29 cellular contexts compared by ENCODE assay signal in genomic region chr14:69280746-69281291, GRCh38.
"Had no signal": no experiment of that assay in that cellular context is flagged by ENCODE, and none has a peak within 500 bp of the region (broad histone marks: within the 10 kb centered on the region; RNA-seq: fewer than 3 reads in every experiment).

No MANE protein-coding gene starts in this region.

- H3K27me3 Mint-ChIP-seq: progenitor cell of endocrine pancreas had no signal

- ATAC-seq: esophagus mucosa; gastrocnemius medialis; mucosa of descending colon; natural killer cell treated with Interleukin-12 subunit alpha and Interleukin-12 subunit beta and Interleukin-15 and Interleukin-18, amount 100 ng/mL, for 72 hours; sciatic nerve; stimulated activated naive CD8-positive, alpha-beta T cell treated with anti-CD3 and anti-CD28 coated beads, Interleukin-15, amount 100 ng/mL, for 72 hours had no signal

- H3K4me3 Mint-ChIP-seq: memory B cell; mesothelial cell of epicardium; naive B cell; natural killer cell treated with Interleukin-12 subunit alpha and Interleukin-12 subunit beta and Interleukin-15 and Interleukin-18, amount 100 ng/mL, for 72 hours; neural progenitor cell; stimulated activated naive CD8-positive, alpha-beta T cell treated with anti-CD3 and anti-CD28 coated beads, Interleukin-15, amount 100 ng/mL, for 72 hours had no signal

- H3K27ac Mint-ChIP-seq: memory B cell; mesothelial cell of epicardium; naive B cell; natural killer cell treated with Interleukin-12 subunit alpha and Interleukin-12 subunit beta and Interleukin-15 and Interleukin-18, amount 100 ng/mL, for 72 hours; neural progenitor cell; progenitor cell of endocrine pancreas had no signal

- H3K9me3 ChIP-seq: gastrocnemius medialis, mucosa of descending colon, suprapubic skin, transverse colon, upper lobe of right lung, vagina had no signal

- FAIRE-seq: colon had no signal

- H3K36me3 ChIP-seq: gastrocnemius medialis, neural progenitor cell, suprapubic skin, transverse colon, upper lobe of right lung, vagina had no signal

- H3K9ac ChIP-seq: neural progenitor cell, parathyroid adenoma had no signal

- H3K36me3 Mint-ChIP-seq: memory B cell; naive B cell; natural killer cell treated with Interleukin-12 subunit alpha and Interleukin-12 subunit beta and Interleukin-15 and Interleukin-18, amount 100 ng/mL, for 72 hours had no signal

- H3K27ac ChIP-seq: dorsolateral prefrontal cortex, epithelial cell of prostate, gastrocnemius medialis, hepatocyte, neural progenitor cell, parathyroid adenoma, suprapubic skin, transverse colon, upper lobe of right lung, vagina had no signal

- H3K27me3 ChIP-seq: dorsolateral prefrontal cortex, gastrocnemius medialis, hepatocyte, neural progenitor cell, suprapubic skin, transverse colon, upper lobe of right lung, vagina had no signal

- DNase-seq: dorsolateral prefrontal cortex; effector CD4-positive, alpha-beta T cell; gastrocnemius medialis; left cardiac atrium; mucosa of descending colon; naive B cell; stimulated activated CD4-positive, alpha-beta T cell treated with anti-CD3 and anti-CD28 coated beads, Interleukin-12 subunit alpha, Interleukin-12 subunit beta, amount 100 ng/mL, for 4 hours; stimulated activated CD4-positive, alpha-beta T cell treated with anti-CD3 and anti-CD28 coated beads, Interleukin-1b, Interleukin-23, amount 100 ng/mL, for 48 hours; stimulated activated CD4-positive, alpha-beta T cell treated with anti-CD3 and anti-CD28 coated beads, Interleukin-4, amount 100 ng/mL, for 1 hour; stimulated activated CD8-positive, alpha-beta memory T cell treated with anti-CD3 and anti-CD28 coated beads, Interleukin-4, amount 100 ng/mL, for 48 hours; stimulated activated naive CD4-positive, alpha-beta T cell; stimulated activated naive CD8-positive, alpha-beta T cell treated with anti-CD3 and anti-CD28 coated beads, Interleukin-15, amount 100 ng/mL, for 72 hours; transverse colon; upper lobe of right lung had no signal

- H3K4me1 Mint-ChIP-seq: memory B cell; mesothelial cell of epicardium; naive B cell; stimulated activated naive CD8-positive, alpha-beta T cell treated with anti-CD3 and anti-CD28 coated beads, Interleukin-15, amount 100 ng/mL, for 72 hours had no signal

- H3K4me1 ChIP-seq: gastrocnemius medialis, neural progenitor cell, parathyroid adenoma, suprapubic skin, transverse colon, upper lobe of right lung, vagina had no signal

- H3K4me3 ChIP-seq: dorsolateral prefrontal cortex, gastrocnemius medialis, hepatocyte, lung, mucosa of descending colon, neural progenitor cell, smooth muscle cell, suprapubic skin, transverse colon, upper lobe of right lung, vagina had no signal

- H3K9me3 Mint-ChIP-seq: natural killer cell treated with Interleukin-12 subunit alpha and Interleukin-12 subunit beta and Interleukin-15 and Interleukin-18, amount 100 ng/mL, for 72 hours had no signal
